Comparison of ENCODE assay signal across 30 cellular contexts in genomic region chr3:32198011-32198410, GRCh38. TPM values are rescaled to one million over a fixed set of nuclear protein-coding genes. Genes with fewer than 3 reads are reported as not detected.
DNase-seq lines count a peak whose midpoint lies in the region; ATAC-seq and TF ChIP-seq lines count a peak whose summit lies in the region.
"Had no signal": no experiment of that assay in that cellular context is flagged by ENCODE, and none has a peak within 500 bp of the region (broad histone marks: within the 10 kb centered on the region; RNA-seq: fewer than 3 reads in every experiment).

No MANE protein-coding gene starts in this region.

- no peaks in the 10 kb centered on the region for H3K9me3 Mint-ChIP-seq in nephron progenitor cell
- H3K9me3 Mint-ChIP-seq: CD14-positive monocyte; CD4-positive, alpha-beta memory T cell; CD4-positive, alpha-beta T cell; CD4-positive, CD25-positive, alpha-beta regulatory T cell; CD8-positive, alpha-beta memory T cell; CD8-positive, alpha-beta T cell had no signal

- H3K27ac Mint-ChIP-seq in nephron progenitor cell, result no peak overlapping the region
- H3K27ac Mint-ChIP-seq: B cell; CD14-positive monocyte; CD4-positive, alpha-beta memory T cell; CD4-positive, alpha-beta T cell; CD4-positive, CD25-positive, alpha-beta regulatory T cell; CD8-positive, alpha-beta memory T cell; CD8-positive, alpha-beta T cell had no signal

- no peak overlapping the region for H3K4me3 Mint-ChIP-seq in nephron progenitor cell
- H3K4me3 Mint-ChIP-seq: B cell; CD14-positive monocyte; CD4-positive, alpha-beta memory T cell; CD4-positive, alpha-beta T cell; CD4-positive, CD25-positive, alpha-beta regulatory T cell; CD8-positive, alpha-beta memory T cell; CD8-positive, alpha-beta T cell had no signal

- H3K27me3 Mint-ChIP-seq in nephron progenitor cell (ENCODE audit: low read depth, poor library complexity), result peaks cover 5% of the 10 kb centered on the region

- CTCF ChIA-PET in HEK293T (lab: Yijun Ruan, JAX), result interaction anchor here (0.7 kb wide), 1 partner anchor 8 kb away, joined by 7 read pairs; no protein-coding TSS in a partner anchor

- intact Hi-C loops in left colon (cut with DNase I, micrococcal nuclease), result no loop called here

- ATAC-seq in left colon (peak; percentile 37), GM18498 (IDR thresholded peaks at IDR 0.05; ENCODE audit: unreplicated experiment) (no peak)
- ATAC-seq: A549; CD8-positive, alpha-beta T cell had no signal

- POLR2A ChIA-PET in HEK293T (lab: Yijun Ruan, JAX), result no interaction called here

- H3K36me3 Mint-ChIP-seq in nephron progenitor cell (ENCODE audit: low read depth), result no peaks in the 10 kb centered on the region
- H3K36me3 Mint-ChIP-seq: CD14-positive monocyte; CD4-positive, alpha-beta memory T cell; CD4-positive, CD25-positive, alpha-beta regulatory T cell; CD8-positive, alpha-beta memory T cell; CD8-positive, alpha-beta T cell had no signal

- DNase-seq in HEK293T (ENCODE audit: extremely low spot score), result peak; percentile 23
- no peak for DNase-seq in left colon
- DNase-seq in left kidney (ENCODE audit: low read depth, low spot score), result peak; percentile 74
- peak; percentile 37 for DNase-seq in nephron progenitor cell
- no peak for DNase-seq in NCI-H2196 treated with DMSO at 0.1 percent for 48 hours (lab: John Stamatoyannopoulos, UW; ENCODE audit: unreplicated experiment)
- no peak for DNase-seq in DMS 273 treated with DMSO at 0.1 percent for 48 hours (lab: John Stamatoyannopoulos, UW)
- no peak for DNase-seq in kidney tubule cell (ENCODE audit: low spot score)
- DNase-seq: 8988T; ACHN; AML-193; BE2C; C1 segment of cervical spinal cord; Caco-2; Calu3; CD4-positive, alpha-beta memory T cell; CD4-positive, alpha-beta T cell; CD4-positive, CD25-positive, alpha-beta regulatory T cell; CD8-positive, alpha-beta memory T cell; CD8-positive, alpha-beta T cell; COR-L47; DMS153; DMS53; DMS79; DMS79 treated with DMSO at 0.1 percent for 48 hours; DND-41; EL had no signal

- no peak for TF ChIP-seq CTCF in nephron progenitor cell (IDR thresholded peaks at IDR 0.05)

- peaks cover 78% of the 10 kb centered on the region for H3K4me1 Mint-ChIP-seq in nephron progenitor cell
- H3K4me1 Mint-ChIP-seq: B cell; CD4-positive, alpha-beta memory T cell; CD8-positive, alpha-beta memory T cell had no signal

TF ChIP-seq in HEK293T, 16 proteins besides CTCF, POLR2A, EP300 and RAD21:
- no peak for TF ChIP-seq SP1 (IDR thresholded peaks at IDR 0.05)
- no peak for TF ChIP-seq FOXA1 (IDR thresholded peaks at IDR 0.05)
- TF ChIP-seq BHLHE40 (IDR thresholded peaks at IDR 0.05; ENCODE audit: borderline replicate concordance), result no peak
- no peak for TF ChIP-seq TARDBP (IDR thresholded peaks at IDR 0.05)
- TF ChIP-seq ELF4 (IDR thresholded peaks at IDR 0.05), result no peak
- TF ChIP-seq CTBP1 (IDR thresholded peaks at IDR 0.05; ENCODE audit: borderline replicate concordance), result peak; percentile 40; the same call in 1 of the 2 replicates
- TF ChIP-seq LEF1 (IDR thresholded peaks at IDR 0.05; ENCODE audit: borderline replicate concordance), result no peak
- no peak for TF ChIP-seq FOXM1 (IDR thresholded peaks at IDR 0.05; ENCODE audit: borderline replicate concordance)
- TF ChIP-seq L3MBTL2 (conservative IDR thresholded peaks at IDR 0.05), result no peak; the same call in 1 of the 2 replicates
- no peak for TF ChIP-seq ZNF384 (IDR thresholded peaks at IDR 0.05)
- TF ChIP-seq PKNOX1 (IDR thresholded peaks at IDR 0.05), result peak; percentile 94
- TF ChIP-seq ARNT (IDR thresholded peaks at IDR 0.05), result no peak
- TF ChIP-seq FOXK2 (IDR thresholded peaks at IDR 0.05), result no peak
- TF ChIP-seq NFRKB (IDR thresholded peaks at IDR 0.05), result no peak
- no peak for TF ChIP-seq HDGF (IDR thresholded peaks at IDR 0.05; ENCODE audit: borderline replicate concordance)
- TF ChIP-seq SUZ12 (IDR thresholded peaks at IDR 0.05), result no peak

RNA-seq across cellular contexts. Expression of gene CMTM8, which starts 40.5 kb away (rescaled TPM):
- 10 to 100 TPM in 1 of 2 donors, 1 to 10 TPM in 1; 8.4 to 11.4 TPM for total RNA-seq in left colon

Comparison
In these comparisons a context has a peak if more than half of its experiments do, and no peak if none do; other contexts are left out.
1. DNase-seq: peak in HEK293T (single experiment), left kidney (single experiment) and nephron progenitor cell (single experiment); none in left colon (0 of 2), NCI-H2196 treated with DMSO at 0.1 percent for 48 hours (single experiment), DMS 273 treated with DMSO at 0.1 percent for 48 hours (single experiment) and kidney tubule cell (single experiment).